1 cellular context compared by ENCODE assay signal in the genomic region with DNA sequence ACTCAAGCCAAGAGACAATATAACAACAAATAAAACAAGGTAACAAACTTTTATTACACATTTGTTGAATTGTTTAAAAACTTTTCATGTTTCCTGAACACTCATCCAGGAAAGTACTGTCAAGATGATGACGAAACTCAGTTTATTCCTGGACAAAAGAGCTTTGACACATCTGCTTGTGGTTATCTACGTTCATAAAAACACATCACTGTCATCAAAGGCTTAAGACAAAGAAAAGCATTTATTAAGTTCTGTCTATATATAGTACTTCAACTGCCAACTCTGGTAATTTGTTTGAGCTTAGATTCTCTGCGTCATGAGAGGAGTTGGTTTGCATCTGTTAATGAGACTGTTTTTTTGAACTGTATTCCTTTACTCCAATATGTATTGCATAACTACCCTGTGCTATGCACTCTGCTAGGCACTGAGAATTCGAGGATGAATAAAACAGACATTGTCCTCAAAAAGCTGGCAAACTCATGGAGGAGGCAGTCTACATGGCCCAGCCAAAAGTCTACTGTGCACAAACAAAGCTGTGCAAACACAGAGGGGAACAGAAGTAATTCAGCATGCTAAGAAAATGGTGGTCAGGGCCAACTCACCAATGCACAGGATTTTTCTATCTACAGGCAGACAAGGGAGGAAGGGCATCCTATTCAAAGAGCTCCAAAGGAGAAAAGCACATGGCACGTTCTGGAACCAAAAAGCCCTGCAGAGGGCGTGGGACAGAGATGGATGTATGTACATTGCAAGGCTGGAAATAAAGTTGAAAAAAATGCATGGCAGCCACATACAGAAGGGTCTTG.
TF ChIP-seq lines count a peak whose summit lies in the region.

No MANE protein-coding gene starts in this region.

TF ChIP-seq in K562, 482 proteins besides CTCF, POLR2A, EP300 and RAD21 (continued from another document):
- TF ChIP-seq, protein P1, sequence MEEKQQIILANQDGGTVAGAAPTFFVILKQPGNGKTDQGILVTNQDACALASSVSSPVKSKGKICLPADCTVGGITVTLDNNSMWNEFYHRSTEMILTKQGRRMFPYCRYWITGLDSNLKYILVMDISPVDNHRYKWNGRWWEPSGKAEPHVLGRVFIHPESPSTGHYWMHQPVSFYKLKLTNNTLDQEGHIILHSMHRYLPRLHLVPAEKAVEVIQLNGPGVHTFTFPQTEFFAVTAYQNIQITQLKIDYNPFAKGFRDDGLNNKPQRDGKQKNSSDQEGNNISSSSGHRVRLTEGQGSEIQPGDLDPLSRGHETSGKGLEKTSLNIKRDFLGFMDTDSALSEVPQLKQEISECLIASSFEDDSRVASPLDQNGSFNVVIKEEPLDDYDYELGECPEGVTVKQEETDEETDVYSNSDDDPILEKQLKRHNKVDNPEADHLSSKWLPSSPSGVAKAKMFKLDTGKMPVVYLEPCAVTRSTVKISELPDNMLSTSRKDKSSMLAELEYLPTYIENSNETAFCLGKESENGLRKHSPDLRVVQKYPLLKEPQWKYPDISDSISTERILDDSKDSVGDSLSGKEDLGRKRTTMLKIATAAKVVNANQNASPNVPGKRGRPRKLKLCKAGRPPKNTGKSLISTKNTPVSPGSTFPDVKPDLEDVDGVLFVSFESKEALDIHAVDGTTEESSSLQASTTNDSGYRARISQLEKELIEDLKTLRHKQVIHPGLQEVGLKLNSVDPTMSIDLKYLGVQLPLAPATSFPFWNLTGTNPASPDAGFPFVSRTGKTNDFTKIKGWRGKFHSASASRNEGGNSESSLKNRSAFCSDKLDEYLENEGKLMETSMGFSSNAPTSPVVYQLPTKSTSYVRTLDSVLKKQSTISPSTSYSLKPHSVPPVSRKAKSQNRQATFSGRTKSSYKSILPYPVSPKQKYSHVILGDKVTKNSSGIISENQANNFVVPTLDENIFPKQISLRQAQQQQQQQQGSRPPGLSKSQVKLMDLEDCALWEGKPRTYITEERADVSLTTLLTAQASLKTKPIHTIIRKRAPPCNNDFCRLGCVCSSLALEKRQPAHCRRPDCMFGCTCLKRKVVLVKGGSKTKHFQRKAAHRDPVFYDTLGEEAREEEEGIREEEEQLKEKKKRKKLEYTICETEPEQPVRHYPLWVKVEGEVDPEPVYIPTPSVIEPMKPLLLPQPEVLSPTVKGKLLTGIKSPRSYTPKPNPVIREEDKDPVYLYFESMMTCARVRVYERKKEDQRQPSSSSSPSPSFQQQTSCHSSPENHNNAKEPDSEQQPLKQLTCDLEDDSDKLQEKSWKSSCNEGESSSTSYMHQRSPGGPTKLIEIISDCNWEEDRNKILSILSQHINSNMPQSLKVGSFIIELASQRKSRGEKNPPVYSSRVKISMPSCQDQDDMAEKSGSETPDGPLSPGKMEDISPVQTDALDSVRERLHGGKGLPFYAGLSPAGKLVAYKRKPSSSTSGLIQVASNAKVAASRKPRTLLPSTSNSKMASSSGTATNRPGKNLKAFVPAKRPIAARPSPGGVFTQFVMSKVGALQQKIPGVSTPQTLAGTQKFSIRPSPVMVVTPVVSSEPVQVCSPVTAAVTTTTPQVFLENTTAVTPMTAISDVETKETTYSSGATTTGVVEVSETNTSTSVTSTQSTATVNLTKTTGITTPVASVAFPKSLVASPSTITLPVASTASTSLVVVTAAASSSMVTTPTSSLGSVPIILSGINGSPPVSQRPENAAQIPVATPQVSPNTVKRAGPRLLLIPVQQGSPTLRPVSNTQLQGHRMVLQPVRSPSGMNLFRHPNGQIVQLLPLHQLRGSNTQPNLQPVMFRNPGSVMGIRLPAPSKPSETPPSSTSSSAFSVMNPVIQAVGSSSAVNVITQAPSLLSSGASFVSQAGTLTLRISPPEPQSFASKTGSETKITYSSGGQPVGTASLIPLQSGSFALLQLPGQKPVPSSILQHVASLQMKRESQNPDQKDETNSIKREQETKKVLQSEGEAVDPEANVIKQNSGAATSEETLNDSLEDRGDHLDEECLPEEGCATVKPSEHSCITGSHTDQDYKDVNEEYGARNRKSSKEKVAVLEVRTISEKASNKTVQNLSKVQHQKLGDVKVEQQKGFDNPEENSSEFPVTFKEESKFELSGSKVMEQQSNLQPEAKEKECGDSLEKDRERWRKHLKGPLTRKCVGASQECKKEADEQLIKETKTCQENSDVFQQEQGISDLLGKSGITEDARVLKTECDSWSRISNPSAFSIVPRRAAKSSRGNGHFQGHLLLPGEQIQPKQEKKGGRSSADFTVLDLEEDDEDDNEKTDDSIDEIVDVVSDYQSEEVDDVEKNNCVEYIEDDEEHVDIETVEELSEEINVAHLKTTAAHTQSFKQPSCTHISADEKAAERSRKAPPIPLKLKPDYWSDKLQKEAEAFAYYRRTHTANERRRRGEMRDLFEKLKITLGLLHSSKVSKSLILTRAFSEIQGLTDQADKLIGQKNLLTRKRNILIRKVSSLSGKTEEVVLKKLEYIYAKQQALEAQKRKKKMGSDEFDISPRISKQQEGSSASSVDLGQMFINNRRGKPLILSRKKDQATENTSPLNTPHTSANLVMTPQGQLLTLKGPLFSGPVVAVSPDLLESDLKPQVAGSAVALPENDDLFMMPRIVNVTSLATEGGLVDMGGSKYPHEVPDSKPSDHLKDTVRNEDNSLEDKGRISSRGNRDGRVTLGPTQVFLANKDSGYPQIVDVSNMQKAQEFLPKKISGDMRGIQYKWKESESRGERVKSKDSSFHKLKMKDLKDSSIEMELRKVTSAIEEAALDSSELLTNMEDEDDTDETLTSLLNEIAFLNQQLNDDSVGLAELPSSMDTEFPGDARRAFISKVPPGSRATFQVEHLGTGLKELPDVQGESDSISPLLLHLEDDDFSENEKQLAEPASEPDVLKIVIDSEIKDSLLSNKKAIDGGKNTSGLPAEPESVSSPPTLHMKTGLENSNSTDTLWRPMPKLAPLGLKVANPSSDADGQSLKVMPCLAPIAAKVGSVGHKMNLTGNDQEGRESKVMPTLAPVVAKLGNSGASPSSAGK (IDR thresholded peaks at IDR 0.05): peak; percentile 52
- TF ChIP-seq DIDO1 (tag; IDR thresholded peaks at IDR 0.05; ENCODE audit: low read depth) (no peak), MYC (IDR thresholded peaks at IDR 0.05; ENCODE audit: low read depth, low read length) (peak; percentile 70), MYC (CRISPR knock-in tag; IDR thresholded peaks at IDR 0.05; ENCODE audit: borderline replicate concordance, low read depth) (no peak), ZBTB7A (IDR thresholded peaks at IDR 0.05; ENCODE audit: borderline replicate concordance, control insufficient read depth, low read depth, low read length) (no peak), ZZZ3 (IDR thresholded peaks at IDR 0.05) (no peak), U2AF1 (optimal IDR thresholded peaks at IDR 0.05; ENCODE audit: low read depth, low read length) (no peak), CAMTA2 (CRISPR knock-in tag; conservative IDR thresholded peaks at IDR 0.05) (no peak), NFIC (IDR thresholded peaks at IDR 0.05) (no peak), MEIS2 (IDR thresholded peaks at IDR 0.05; ENCODE audit: partially characterized antibody) (peak; percentile 7), SP2 (IDR thresholded peaks at IDR 0.05; ENCODE audit: extremely low read depth, low read depth, low read length, poor library complexity, severe bottlenecking) (no peak)
TF ChIP-seq in K562: peak in this region for 13.
